ENCODE assay signal across 11 cellular contexts in genomic region chr12:99911076-99911475, GRCh38.
DNase-seq lines count a peak whose midpoint lies in the region; TF ChIP-seq lines count a peak whose summit lies in the region.
"Had no signal": no experiment of that assay in that cellular context is flagged by ENCODE, and none has a peak within 500 bp of the region (broad histone marks: within the 10 kb centered on the region; RNA-seq: fewer than 3 reads in every experiment).

No MANE protein-coding gene starts in this region.

- peak; percentile 84 for DNase-seq in AG09309 (ENCODE audit: low read depth)
- peak; percentile 0 for DNase-seq in RKO (ENCODE audit: low spot score)
- peak; percentile 71 for DNase-seq in fibroblast of pulmonary artery (ENCODE audit: low read depth)
- peak; percentile 85 for DNase-seq in osteoblast (ENCODE audit: insufficient read length, low spot score, missing footprints)
- DNase-seq in CD14-positive monocyte (ENCODE audit: low spot score) = no peak
- no peak for DNase-seq in activated effector memory CD4-positive, alpha-beta T cell treated with anti-CD3 and anti-CD28 coated beads, Interleukin-2, amount 50 U/mL, for 16 hours
- DNase-seq in GM19238 (ENCODE audit: insufficient read length, low spot score) = no peak
- no peak for DNase-seq in SK-N-DZ (ENCODE audit: low spot score)
- DNase-seq: activated CD4-positive, alpha-beta T cell treated with anti-CD3 and anti-CD28 coated beads for 48 hours; dorsolateral prefrontal cortex; NCI-H2171 treated with DMSO at 0.1 percent for 48 hours had no signal

- no peak for TF ChIP-seq CTCF in AG09309 (IDR thresholded peaks at IDR 0.05; ENCODE audit: control insufficient read depth, insufficient read depth, low read depth, low read length, missing control alignments)
- TF ChIP-seq CTCF in fibroblast of pulmonary artery (IDR thresholded peaks at IDR 0.05; ENCODE audit: low read length, missing control alignments) = no peak
- no peak for TF ChIP-seq CTCF in osteoblast (IDR thresholded peaks at IDR 0.05; ENCODE audit: extremely low read depth, low read depth, low read length)
- TF ChIP-seq CTCF in CD14-positive monocyte (IDR thresholded peaks at IDR 0.05) = no peak

- H3K4me3 Mint-ChIP-seq in CD14-positive monocyte = no peak overlapping the region

- H3K27me3 Mint-ChIP-seq in CD14-positive monocyte (ENCODE audit: low read depth in 3 of 3) = peaks cover 0 to 2% (median 2%) of the 10 kb centered on the region in 3 donors

- peaks cover 0 to 2% (median 0%) of the 10 kb centered on the region in 7 donors for H3K9me3 Mint-ChIP-seq in CD14-positive monocyte

- H3K36me3 Mint-ChIP-seq in CD14-positive monocyte = no peaks in the 10 kb centered on the region

- peak overlapping the region; percentile 73 for H3K4me2 ChIP-seq in osteoblast (ENCODE audit: insufficient read depth, low read length)

- peaks cover 39% of the 10 kb centered on the region for H3K4me1 ChIP-seq in osteoblast (ENCODE audit: insufficient read depth, low read length)

- H3K36me3 ChIP-seq in osteoblast (ENCODE audit: insufficient read depth, low read length) = no peaks in the 10 kb centered on the region

- peak overlapping the region; percentile 87 for H3K27ac ChIP-seq in osteoblast (ENCODE audit: low read depth, low read length)

- H3K4me1 Mint-ChIP-seq in CD14-positive monocyte = no peaks in the 10 kb centered on the region

- no peak overlapping the region for H2AFZ ChIP-seq in osteoblast (ENCODE audit: low read length)

- no peaks in the 10 kb centered on the region for H4K20me1 ChIP-seq in osteoblast (ENCODE audit: insufficient read depth, low read length)

- H3K4me3 ChIP-seq in AG09309 (ENCODE audit: control insufficient read depth, low read depth, low read length) = no peak overlapping the region
- H3K4me3 ChIP-seq in fibroblast of pulmonary artery (replicated peaks; ENCODE audit: low read depth, low read length) = no peak overlapping the region
- H3K4me3 ChIP-seq in osteoblast (ENCODE audit: insufficient read depth, low read length) = no peak overlapping the region

- no peak overlapping the region for H3K27ac Mint-ChIP-seq in CD14-positive monocyte

- no peaks in the 10 kb centered on the region for H3K9me3 ChIP-seq in osteoblast (ENCODE audit: low read depth, low read length)

- intact Hi-C loops in CD14-positive monocyte (cut with micrococcal nuclease) = no loop called here

- H3K79me2 ChIP-seq in osteoblast (ENCODE audit: insufficient read depth, low read length) = no peaks in the 10 kb centered on the region

- no peaks in the 10 kb centered on the region for H3K27me3 ChIP-seq in osteoblast (ENCODE audit: insufficient read depth, low read length)
- H3K27me3 ChIP-seq: dorsolateral prefrontal cortex had no signal

Comparison
In these comparisons a context has a peak if more than half of its experiments do, and no peak if none do; other contexts are left out.
1. DNase-seq: peak in AG09309 (single experiment), RKO (single experiment), fibroblast of pulmonary artery (single experiment) and osteoblast (single experiment); none in CD14-positive monocyte (single experiment), activated effector memory CD4-positive, alpha-beta T cell treated with anti-CD3 and anti-CD28 coated beads, Interleukin-2, amount 50 U/mL, for 16 hours (single experiment), GM19238 (single experiment) and SK-N-DZ (single experiment).